8 cellular contexts compared by ENCODE assay signal in genomic region chr1:10694274-10694632, GRCh38.
DNase-seq lines count a peak whose midpoint lies in the region; ATAC-seq, FAIRE-seq and TF ChIP-seq lines count a peak whose summit lies in the region.

No MANE protein-coding gene starts in this region.

- CTCF ChIA-PET in T-cell (lab: Charles Lee): no interaction called here
- CTCF ChIA-PET in HepG2 (lab: Yijun Ruan, JAX; ENCODE audit: low intra/inter-chr PET ratio, low total read pairs): no interaction called here

- POLR2A ChIA-PET in T-cell (lab: Charles Lee): no interaction called here
- POLR2A ChIA-PET in HepG2 (lab: Yijun Ruan, JAX): no interaction called here

- H3K79me2 ChIP-seq in HepG2 (ENCODE audit: insufficient read depth, low read length): no peaks in the 10 kb centered on the region

- in situ Hi-C loops in brain microvascular endothelial cell (cut with HindIII; ENCODE audit: low pct_ligation_motif_present, low sequenced_read_pairs): no loop called here
- in situ Hi-C loops in HepG2 (cut with HindIII; ENCODE audit: extremely low pct_ligation_motif_present, low pct_unique_long_range_greater_than_20kb): loop anchor here (10.0 kb wide), 1 partner anchor 171 kb away; no protein-coding TSS in a partner anchor

- no peak for TF ChIP-seq CTCF in brain microvascular endothelial cell (IDR thresholded peaks at IDR 0.05; ENCODE audit: low read depth, low read length, missing control alignments)
- TF ChIP-seq CTCF in HepG2 (CRISPR knock-in tag; IDR thresholded peaks at IDR 0.05): no peak

- peak overlapping the region; percentile 77 for H3K4me2 ChIP-seq in HepG2 (ENCODE audit: low read depth, low read length)

- WGBS in HepG2 (ENCODE audit: low lambda C conversion rate): 0% methylated on average over 5 of the region's 46 CpGs

- H3K9me3 ChIP-seq in HepG2 (ENCODE audit: low read length): no peaks in the 10 kb centered on the region

- H3K4me1 Mint-ChIP-seq in T-cell: peaks cover 16 to 18% (median 16%) of the 10 kb centered on the region in 3 donors

- H4K20me1 ChIP-seq in HepG2 (ENCODE audit: insufficient read depth, low read length): no peaks in the 10 kb centered on the region

- H3K27me3 ChIP-seq in brain microvascular endothelial cell (replicated peaks) (peaks cover 2% of the 10 kb centered on the region), HepG2 (ENCODE audit: control insufficient read depth in 1 of 2, insufficient read depth in 2 of 2, low read length in 2 of 2) (peaks cover 2 to 30% of the 10 kb centered on the region in 2 experiments; a peak in 4 of 5 replicates)

- peaks cover 35% of the 10 kb centered on the region for H3K4me1 ChIP-seq in HepG2 (ENCODE audit: insufficient read depth, low read length)

- ATAC-seq in HG03196 (IDR thresholded peaks at IDR 0.05; ENCODE audit: unreplicated experiment) (peak; percentile 21), T-cell (replicated peaks in 1 of 4) (peak; percentile 78 to 84 (median 80)), HepG2 (no peak; the same call in 2 of the 3 replicates), GM21515 (IDR thresholded peaks at IDR 0.05; ENCODE audit: unreplicated experiment) (no peak)

- H3K4me3 Mint-ChIP-seq in T-cell: peak overlapping the region; percentile 69 to 85 (median 79)

- H2AFZ ChIP-seq in HepG2 (ENCODE audit: low read length): no peak overlapping the region

- peak overlapping the region; percentile 75 to 79 for H3K27ac Mint-ChIP-seq in T-cell

- no peak for FAIRE-seq in HepG2 (lab: Jason Lieb, UNC)

- no TSS peak for BruUV-seq in HepG2 (replicated peaks; lab: Mats Ljungman, UMichigan)

- TF ChIP-seq EP300 in HepG2 (IDR thresholded peaks at IDR 0.05; ENCODE audit: low read depth in 2 of 2, low read length in 2 of 2) (no peak), HepG2 (CRISPR knock-in tag; IDR thresholded peaks at IDR 0.05; ENCODE audit: borderline replicate concordance) (no peak)

- H3K36me3 ChIP-seq in brain microvascular endothelial cell (replicated peaks) (no peaks in the 10 kb centered on the region), HepG2 (replicated peaks in 1 of 2; ENCODE audit: control insufficient read depth in 1 of 2, insufficient read depth in 2 of 2, low read length in 2 of 2) (no peaks in the 10 kb centered on the region)

- H3K27ac ChIP-seq in brain microvascular endothelial cell: no peak overlapping the region
- H3K27ac ChIP-seq in HepG2 (ENCODE audit: extremely low read length, insufficient read depth, low read length): no peak overlapping the region

- H3K27me3 Mint-ChIP-seq in T-cell: no peaks in the 10 kb centered on the region

- TF ChIP-seq POLR2A in HepG2 (IDR thresholded peaks at IDR 0.05; ENCODE audit: insufficient read depth in 1 of 2, low read depth in 2 of 2, low read length in 2 of 2): no peak

- no peaks in the 10 kb centered on the region for H3K9me3 Mint-ChIP-seq in T-cell

- H3K9ac ChIP-seq in HepG2 (ENCODE audit: insufficient read depth, low read depth, low read length): no peak overlapping the region

- DNase-seq in NOMO-1 treated with DMSO at 0.1 percent for 48 hours (lab: John Stamatoyannopoulos, UW; ENCODE audit: unreplicated experiment): peak; percentile 40
- DNase-seq in NOMO-1 treated with dmso at 0.1 percent for 144 hours (lab: John Stamatoyannopoulos, UW; ENCODE audit: unreplicated experiment): no peak
- peak in 32 of 34 experiments; percentile 24 to 72 (median 60) for DNase-seq in T-cell
- no peak for DNase-seq in brain microvascular endothelial cell
- DNase-seq in HepG2 (ENCODE audit: low spot score): no peak
- DNase-seq in stimulated activated CD8-positive, alpha-beta memory T cell treated with anti-CD3 and anti-CD28 coated beads, Interleukin-4, amount 100 ng/mL, for 24 hours (ENCODE audit: low read depth): peak; percentile 47

- peaks cover 3% of the 10 kb centered on the region for H3K36me3 Mint-ChIP-seq in T-cell

- no peak for TF ChIP-seq RAD21 in HepG2 (CRISPR knock-in tag; IDR thresholded peaks at IDR 0.05)

- intact Hi-C loops in HepG2 (cut with micrococcal nuclease; ENCODE audit: unreplicated experiment): no loop called here

- H3K4me3 ChIP-seq in brain microvascular endothelial cell (ENCODE audit: low read depth, low read length) (peak overlapping the region; percentile 38), HepG2 (replicated peaks in 1 of 3; ENCODE audit: insufficient read depth in 1 of 3, low read depth in 2 of 3, low read length in 3 of 3) (peak overlapping the region; percentile 70 to 80 (median 77); a peak in 5 of 6 replicates)

TF ChIP-seq in HepG2, 621 proteins besides CTCF, POLR2A, EP300 and RAD21 (continues in another document):
- TF ChIP-seq TBL1XR1 (IDR thresholded peaks at IDR 0.05; ENCODE audit: borderline replicate concordance, low read length, partially characterized antibody) (no peak), THAP9 (CRISPR knock-in tag; IDR thresholded peaks at IDR 0.05; ENCODE audit: borderline replicate concordance) (no peak), THYN1 (CRISPR knock-in tag; IDR thresholded peaks at IDR 0.05; ENCODE audit: borderline replicate concordance, low read depth) (no peak), ZNF563 (CRISPR knock-in tag; IDR thresholded peaks at IDR 0.05) (no peak), SAP130 (CRISPR knock-in tag; IDR thresholded peaks at IDR 0.05; ENCODE audit: low read depth) (0 out of 2 replicates have a peak, but pooled peaks have one; percentile 11), ELF3 (CRISPR knock-in tag; IDR thresholded peaks at IDR 0.05) (no peak), UBTF (CRISPR knock-in tag; IDR thresholded peaks at IDR 0.05) (0 out of 2 replicates have a peak, but pooled peaks have one; percentile 7)
- TF ChIP-seq, protein P1, sequence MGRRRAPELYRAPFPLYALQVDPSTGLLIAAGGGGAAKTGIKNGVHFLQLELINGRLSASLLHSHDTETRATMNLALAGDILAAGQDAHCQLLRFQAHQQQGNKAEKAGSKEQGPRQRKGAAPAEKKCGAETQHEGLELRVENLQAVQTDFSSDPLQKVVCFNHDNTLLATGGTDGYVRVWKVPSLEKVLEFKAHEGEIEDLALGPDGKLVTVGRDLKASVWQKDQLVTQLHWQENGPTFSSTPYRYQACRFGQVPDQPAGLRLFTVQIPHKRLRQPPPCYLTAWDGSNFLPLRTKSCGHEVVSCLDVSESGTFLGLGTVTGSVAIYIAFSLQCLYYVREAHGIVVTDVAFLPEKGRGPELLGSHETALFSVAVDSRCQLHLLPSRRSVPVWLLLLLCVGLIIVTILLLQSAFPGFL (CRISPR knock-in tag; IDR thresholded peaks at IDR 0.05): no peak

Comparison
In these comparisons a context has a peak if more than half of its experiments do, and no peak if none do; other contexts are left out.
1. DNase-seq: peak in NOMO-1 treated with DMSO at 0.1 percent for 48 hours (single experiment), T-cell (32 of 34) and stimulated activated CD8-positive, alpha-beta memory T cell treated with anti-CD3 and anti-CD28 coated beads, Interleukin-4, amount 100 ng/mL, for 24 hours (single experiment); none in NOMO-1 treated with dmso at 0.1 percent for 144 hours (single experiment), brain microvascular endothelial cell (single experiment) and HepG2 (single experiment).
2. ATAC-seq: peak in HG03196 (single experiment) and T-cell (4 of 4); none in HepG2 (single experiment) and GM21515 (single experiment).